Comparison of ENCODE assay signal across 8 cellular contexts in the genomic region with DNA sequence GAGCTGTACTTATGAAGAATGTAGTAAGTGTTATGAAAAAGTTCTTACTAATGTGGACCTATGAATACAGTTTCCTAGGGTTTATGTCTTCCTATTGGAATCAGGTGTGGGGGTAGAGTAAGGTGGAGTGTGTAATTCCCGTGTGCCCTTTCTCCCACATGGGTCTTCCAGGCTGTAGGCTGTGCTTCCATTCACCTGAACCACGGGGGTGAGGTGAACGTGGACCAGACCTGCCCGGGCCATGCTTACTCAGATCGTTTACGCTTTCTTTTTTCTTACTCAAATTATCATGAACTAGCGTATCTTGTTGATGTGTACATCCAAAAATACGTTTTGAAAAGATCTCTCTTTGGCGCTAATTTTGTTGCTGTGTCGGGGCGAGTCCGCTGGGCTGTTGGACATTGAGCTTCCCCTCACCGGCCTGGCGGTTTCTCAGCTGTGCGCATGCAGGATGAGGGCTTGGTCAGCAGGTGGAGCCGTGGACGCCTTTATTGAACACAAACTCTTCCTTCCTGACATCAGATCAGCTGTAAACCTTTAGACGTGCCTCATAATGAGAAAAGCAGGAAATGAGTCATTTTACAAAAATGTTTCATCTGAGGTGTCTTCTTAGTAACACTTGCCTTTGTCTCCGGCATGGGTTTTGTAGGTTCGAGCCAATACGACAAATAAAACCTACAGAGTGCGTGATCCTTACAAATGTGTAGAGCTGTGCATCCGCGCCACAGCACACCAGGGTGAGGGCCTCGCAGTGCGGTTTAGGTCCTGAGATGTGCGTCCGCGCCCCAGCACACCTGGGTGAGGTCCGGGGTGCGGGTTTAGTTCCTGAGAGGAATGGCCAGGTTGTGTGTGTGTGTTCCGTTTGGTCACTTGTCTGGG. TPM values are rescaled to one million over a fixed set of nuclear protein-coding genes. Genes with fewer than 3 reads are reported as not detected.
DNase-seq lines count a peak whose midpoint lies in the region; ATAC-seq and TF ChIP-seq lines count a peak whose summit lies in the region.

No MANE protein-coding gene starts in this region.

- ATAC-seq in GM18870 (IDR thresholded peaks at IDR 0.05; ENCODE audit: unreplicated experiment), result peak; percentile 91
- ATAC-seq in HG03378 (IDR thresholded peaks at IDR 0.05; ENCODE audit: unreplicated experiment), result peak; percentile 79
- ATAC-seq in psoas muscle, result peak; percentile 25 to 61 (median 56)

- 76 to 82% (median 78%) methylated on average over 32 of the region's 32 CpGs for WGBS in psoas muscle, 3 donors

- H3K36me3 ChIP-seq in psoas muscle (ENCODE audit: insufficient read depth in 1 of 2, low read depth in 1 of 2), result peaks cover 0 to 80% of the 10 kb centered on the region in 2 donors

- DNase-seq in RPMI8226 (peak; percentile 32), globus pallidus (ENCODE audit: low spot score) (peak; percentile 20), psoas muscle (no peak), DMS79 (lab: John Stamatoyannopoulos, UW) (no peak)
- peak; percentile 62 for DNase-seq in activated T-helper 9 cell treated with anti-CD3 and anti-CD28 coated beads, Interleukin-2, amount 50 U/mL, for 16 hours (ENCODE audit: low read depth)

- intact Hi-C loops in psoas muscle (cut with DNase I), result no loop called here

- H3K4me3 ChIP-seq in psoas muscle, result no peak overlapping the region

- H3K4me1 ChIP-seq in psoas muscle, result no peaks in the 10 kb centered on the region

- H3K9me3 ChIP-seq in psoas muscle, result no peaks in the 10 kb centered on the region

- no peaks in the 10 kb centered on the region for H3K27me3 ChIP-seq in psoas muscle (ENCODE audit: insufficient read depth in 3 of 3, low read length in 2 of 3)

- H3K27ac ChIP-seq in C4-2B (peak overlapping the region; percentile 25), psoas muscle (no peak overlapping the region)

- TF ChIP-seq CTCF in C4-2B (conservative IDR thresholded peaks at IDR 0.05) (peak; percentile 69), psoas muscle (IDR thresholded peaks at IDR 0.05) (peak; percentile 40)

RNA-seq across cellular contexts. Expression of gene WDR37, which starts 53.8 kb away (rescaled TPM):
- 10 to 100 TPM; 17.2 to 28.3 (median 21.4) TPM for total RNA-seq in psoas muscle
- polyA plus RNA-seq in psoas muscle, result 10 to 100 TPM in 1 of 3 donors, 1 to 10 TPM in 2; 6.8 to 14.1 (median 9.7) TPM

Comparison
In these comparisons a context has a peak if more than half of its experiments do, and no peak if none do; other contexts are left out.
1. DNase-seq: peak in RPMI8226 (single experiment), activated T-helper 9 cell treated with anti-CD3 and anti-CD28 coated beads, Interleukin-2, amount 50 U/mL, for 16 hours (single experiment) and globus pallidus (single experiment); none in psoas muscle (0 of 2) and DMS79 (single experiment).
2. Peak in every context shown above with its lines, with median percentiles within 50 percentile points of each other: ATAC-seq.